In the genomic region with DNA sequence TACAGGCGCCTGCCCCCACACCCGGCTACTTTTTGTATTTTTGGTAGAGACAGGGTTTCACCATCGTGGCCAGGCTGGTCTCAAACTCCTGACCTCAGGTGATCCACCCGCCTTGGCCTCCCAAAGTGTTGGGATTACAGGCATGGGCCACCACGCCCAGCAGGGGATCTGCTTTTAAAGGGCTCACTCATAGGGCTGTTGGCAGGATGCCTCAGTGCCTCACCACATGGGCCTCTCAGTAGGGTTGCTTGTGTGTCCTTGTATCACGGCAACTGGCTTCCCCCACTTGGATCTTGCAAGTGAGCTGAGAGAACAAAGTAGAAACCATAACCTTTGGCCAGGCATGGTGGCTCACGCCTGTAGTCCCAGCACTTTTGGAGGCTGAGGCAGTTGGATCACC, we compare ENCODE assay signal across 9 cellular contexts. TPM values are rescaled to one million over a fixed set of nuclear protein-coding genes. Genes with fewer than 3 reads are reported as not detected.
"Had no signal": no experiment of that assay in that cellular context is flagged by ENCODE, and none has a peak within 500 bp of the region (broad histone marks: within the 10 kb centered on the region; RNA-seq: fewer than 3 reads in every experiment).

No MANE protein-coding gene starts in this region.

RNA-seq across cellular contexts. Expression of a gene that starts 15.5 kb away (rescaled TPM):
- total RNA-seq: activated CD4-positive, alpha-beta memory T cell treated with anti-CD3 and anti-CD28 coated beads, Interleukin-2, amount 10 ng/mL, durations not matched to agents 7 days and 5 days; activated naive CD8-positive, alpha-beta T cell treated with anti-CD3 and anti-CD28 coated beads for 36 hours; activated T-cell treated with anti-CD3 and anti-CD28 coated beads, Interleukin-2, amount 50 U/mL, for 72 hours; heart left ventricle; left lung; occipital lobe; prostate gland; right lobe of liver; transverse colon had no signal
- polyA plus RNA-seq: heart left ventricle had no signal
